In genomic region chr9:115209601-115210306, GRCh38 we compare ENCODE assay signal across 9 cellular contexts.
A peak's percentile ranks its signal among the peaks of the same experiment; 100 is the strongest.
DNase-seq lines count a peak whose midpoint lies in the region; ATAC-seq and TF ChIP-seq lines count a peak whose summit lies in the region.
"Had no signal": no experiment of that assay in that cellular context is flagged by ENCODE, and none has a peak within 500 bp of the region (broad histone marks: within the 10 kb centered on the region; RNA-seq: fewer than 3 reads in every experiment).

No MANE protein-coding gene starts in this region.

- H2AFZ ChIP-seq in mammary epithelial cell (ENCODE audit: low read depth, low read length) = no peak overlapping the region

- H3K9ac ChIP-seq in mammary epithelial cell (ENCODE audit: insufficient read depth, low read length) = no peak overlapping the region
- H3K9ac ChIP-seq: BLaER1 had no signal

- peaks cover 70% of the 10 kb centered on the region for H3K4me1 Mint-ChIP-seq in activated B cell treated with CpG ODN at 0.5 μM for 24 hours

- H3K27me3 ChIP-seq in mammary epithelial cell (ENCODE audit: insufficient read depth, low read length) = no peaks in the 10 kb centered on the region
- no peaks in the 10 kb centered on the region for H3K27me3 ChIP-seq in breast epithelium
- H3K27me3 ChIP-seq: BLaER1 had no signal

- no peaks in the 10 kb centered on the region for H4K20me1 ChIP-seq in mammary epithelial cell (ENCODE audit: insufficient read depth, low read length)
- H4K20me1 ChIP-seq: BLaER1 had no signal

- POLR2A ChIA-PET in activated B cell treated with CpG ODN at 0.5 μM for 24 hours (lab: Charles Lee) = interaction anchor here (1.0 kb wide), 1 partner anchor 18 kb away, joined by 5 read pairs; no protein-coding TSS in a partner anchor

- CTCF ChIA-PET in mammary epithelial cell (lab: Charles Lee; ENCODE audit: low non-redundant PET) (no interaction called here), activated B cell treated with CpG ODN at 0.5 μM for 24 hours (lab: Charles Lee) (interaction anchor here (1.5 kb wide), 1 partner anchor 8 kb away, joined by 5 read pairs; no protein-coding TSS in a partner anchor)

- in situ Hi-C loops in mammary epithelial cell (cut with MboI; ENCODE audit: low sequenced_read_pairs in 2 of 2) = loop anchor here in 1 of 2 donors (25.0 kb wide), 1 partner anchor 522 kb away; the partner anchor contains the start of gene TEX48
- in situ Hi-C loops in G401 (cut with HindIII; ENCODE audit: low sequenced_read_pairs) = no loop called here

- ATAC-seq in HG02885 (IDR thresholded peaks at IDR 0.05; ENCODE audit: poor library complexity, unreplicated experiment) (peak; percentile 62), activated B cell treated with CpG ODN at 0.5 μM for 24 hours (ENCODE audit: low read depth) (peak; percentile 74), left ventricle myocardium superior (no peak)
- peak; percentile 78 for ATAC-seq in stimulated activated naive CD8-positive, alpha-beta T cell treated with anti-CD3 and anti-CD28 coated beads, Interleukin-15, Interleukin-2, amounts not matched to agents 100 U/mL and 50 U/mL, for 24 hours

- H3K4me3 ChIP-seq in mammary epithelial cell (replicated peaks in 1 of 3; ENCODE audit: insufficient read depth in 1 of 3, low read depth in 2 of 3, low read length in 3 of 3) (no peak overlapping the region), breast epithelium (no peak overlapping the region)
- H3K4me3 ChIP-seq: BLaER1 had no signal

- TF ChIP-seq CTCF in mammary epithelial cell (conservative IDR thresholded peaks at IDR 0.05 in 1 of 2, IDR thresholded peaks at IDR 0.05 in 1 of 2; ENCODE audit: extremely low read depth in 1 of 2, insufficient read depth in 1 of 2, low read depth in 1 of 2, low read length in 2 of 2) = no peak
- TF ChIP-seq CTCF in breast epithelium (IDR thresholded peaks at IDR 0.05) = no peak
- no peak for TF ChIP-seq CTCF in activated B cell treated with CpG ODN at 0.5 μM for 24 hours (IDR thresholded peaks at IDR 0.05)

- H3K9me3 Mint-ChIP-seq in activated B cell treated with CpG ODN at 0.5 μM for 24 hours = no peaks in the 10 kb centered on the region

- intact Hi-C loops in mammary epithelial cell (cut with micrococcal nuclease) (loop anchor here (1.0 to 5.0 kb wide), 2 partner anchors 91 to 163 kb away; partner anchors contain the start of gene TNC), breast epithelium (cut with DNase I; ENCODE audit: low total_unique reads) (loop anchor here (5.0 kb wide), 1 partner anchor 463 kb away; no protein-coding TSS in a partner anchor), activated B cell treated with CpG ODN at 0.5 μM for 24 hours (cut with micrococcal nuclease) (loop anchor here (2.0 to 10.0 kb wide), 4 partner anchors 17 to 512 kb away; no protein-coding TSS in a partner anchor), left ventricle myocardium superior (cut with micrococcal nuclease) (no loop called here)

- H3K4me3 Mint-ChIP-seq in activated B cell treated with CpG ODN at 0.5 μM for 24 hours = peak overlapping the region; percentile 9

- H3K4me1 ChIP-seq in mammary epithelial cell (ENCODE audit: insufficient read depth, low read length) (peaks cover 53% of the 10 kb centered on the region), breast epithelium (no peaks in the 10 kb centered on the region)

- DNase-seq in mammary epithelial cell = peak; percentile 91
- no peak for DNase-seq in breast epithelium (ENCODE audit: low spot score in 2 of 2)
- DNase-seq in activated B cell treated with CpG ODN at 0.5 μM for 24 hours = no peak
- DNase-seq in stimulated activated naive CD8-positive, alpha-beta T cell treated with anti-CD3 and anti-CD28 coated beads, Interleukin-15, Interleukin-2, amounts not matched to agents 100 U/mL and 50 U/mL, for 24 hours = no peak
- no peak for DNase-seq in left ventricle myocardium superior
- DNase-seq in G401 (ENCODE audit: low spot score) = no peak
- DNase-seq in activated effector memory CD4-positive, alpha-beta T cell treated with anti-CD3 and anti-CD28 coated beads, Interleukin-2, amount 50 U/mL, for 16 hours = no peak

- BruUV-seq in mammary epithelial cell (replicated peaks; lab: Mats Ljungman, UMichigan) = TSS peak; percentile 53

- H3K9me3 ChIP-seq in mammary epithelial cell (replicated peaks; ENCODE audit: insufficient read depth, low read length) (no peaks in the 10 kb centered on the region), breast epithelium (no peaks in the 10 kb centered on the region)
- H3K9me3 ChIP-seq: BLaER1 had no signal

- H3K4me2 ChIP-seq in mammary epithelial cell (ENCODE audit: insufficient read depth, low read depth, low read length) = no peak overlapping the region
- H3K4me2 ChIP-seq: BLaER1 had no signal

- H3K27ac Mint-ChIP-seq in activated B cell treated with CpG ODN at 0.5 μM for 24 hours = peak overlapping the region; percentile 62

- no peaks in the 10 kb centered on the region for H3K79me2 ChIP-seq in mammary epithelial cell (ENCODE audit: insufficient read depth, low read length)

- WGBS in mammary epithelial cell (ENCODE audit: low coverage, missing lambda C conversion rate) = 3% methylated on average over 2 of the region's 2 CpGs

- H3K36me3 ChIP-seq in mammary epithelial cell (ENCODE audit: insufficient read depth, low read length) (no peaks in the 10 kb centered on the region), breast epithelium (no peaks in the 10 kb centered on the region)
- H3K36me3 ChIP-seq: BLaER1 had no signal

- H3K36me3 Mint-ChIP-seq in activated B cell treated with CpG ODN at 0.5 μM for 24 hours (ENCODE audit: low read depth) = no peaks in the 10 kb centered on the region

- no peaks in the 10 kb centered on the region for H3K27me3 Mint-ChIP-seq in activated B cell treated with CpG ODN at 0.5 μM for 24 hours

- dilution Hi-C loops in mammary epithelial cell (cut with HindIII; ENCODE audit: low sequenced_read_pairs) = no loop called here

- H3K27ac ChIP-seq in mammary epithelial cell (ENCODE audit: insufficient read depth, low read depth, low read length) = peak overlapping the region; percentile 28
- H3K27ac ChIP-seq in breast epithelium = no peak overlapping the region
- H3K27ac ChIP-seq: BLaER1 had no signal

- TF ChIP-seq POLR2A in breast epithelium (IDR thresholded peaks at IDR 0.05) = no peak
